ENCODE assay signal across 9 cellular contexts in genomic region chr21:33976082-33976979, GRCh38.
DNase-seq lines count a peak whose midpoint lies in the region; ATAC-seq, FAIRE-seq and TF ChIP-seq lines count a peak whose summit lies in the region.
"Had no signal": no experiment of that assay in that cellular context is flagged by ENCODE, and none has a peak within 500 bp of the region (broad histone marks: within the 10 kb centered on the region; RNA-seq: fewer than 3 reads in every experiment).

No MANE protein-coding gene starts in this region.

- H3K27me3 Mint-ChIP-seq in activated T-helper 17 cell treated with anti-CD3 and anti-CD28 coated beads, Interleukin-2, amount 50 U/mL, for 72 hours: no peaks in the 10 kb centered on the region

- POLR2A ChIA-PET in AG04450 (lab: Yijun Ruan, JAX): interaction anchor here (0.6 to 2.3 kb wide), 8 partner anchors 8 to 360 kb away, joined by 3 to 12 read pairs (median 3); partner anchors contain the start of genes MRPS6 and SLC5A3
- POLR2A ChIA-PET in HEK293T (lab: Yijun Ruan, JAX): interaction anchor here (1.0 to 1.4 kb wide), 2 partner anchors 14 to 97 kb away, joined by 3 to 4 read pairs; partner anchors contain the start of genes MRPS6 and SLC5A3

- H3K4me1 ChIP-seq in small intestine (ENCODE audit: control insufficient read depth in 2 of 2, insufficient read depth in 1 of 2, low read depth in 1 of 2, low read length in 1 of 2): peaks cover 0 to 4% of the 10 kb centered on the region in 2 donors
- H3K4me1 ChIP-seq: parathyroid adenoma had no signal

- H3K36me3 Mint-ChIP-seq in activated T-helper 17 cell treated with anti-CD3 and anti-CD28 coated beads, Interleukin-2, amount 50 U/mL, for 72 hours (ENCODE audit: low read depth): peaks cover 42% of the 10 kb centered on the region

- H3K9me3 Mint-ChIP-seq in activated T-helper 17 cell treated with anti-CD3 and anti-CD28 coated beads, Interleukin-2, amount 50 U/mL, for 72 hours: no peaks in the 10 kb centered on the region

- WGBS in small intestine, 3 donors: 31 to 68% (median 50%) methylated on average over 14 of the region's 14 CpGs

- no peak for TF ChIP-seq CTCF in AG04450 (IDR thresholded peaks at IDR 0.05; ENCODE audit: low read depth, low read length)

- H3K27me3 ChIP-seq in AG04450 (ENCODE audit: control insufficient read depth, insufficient read depth, low read length) (no peaks in the 10 kb centered on the region), small intestine (ENCODE audit: control insufficient read depth in 2 of 2, insufficient read depth in 2 of 2, low read length in 2 of 2) (no peaks in the 10 kb centered on the region)

- CTCF ChIA-PET in AG04450 (lab: Charles Lee): interaction anchor here (0.6 to 0.7 kb wide), 4 partner anchors 15 to 371 kb away, joined by 3 to 9 read pairs (median 3); no protein-coding TSS in a partner anchor
- CTCF ChIA-PET in HEK293T (lab: Yijun Ruan, JAX): interaction anchor here (0.6 kb wide), 1 partner anchor 553 kb away, joined by 7 read pairs; no protein-coding TSS in a partner anchor

- peak; percentile 66 for ATAC-seq in GM19023 (IDR thresholded peaks at IDR 0.05; ENCODE audit: unreplicated experiment)
- peak; percentile 47 for ATAC-seq in HG03066 (IDR thresholded peaks at IDR 0.05; ENCODE audit: low read depth, unreplicated experiment)
- ATAC-seq in activated T-helper 17 cell treated with anti-CD3 and anti-CD28 coated beads, Interleukin-2, amount 50 U/mL, for 72 hours (replicated peaks): peak; percentile 61

- FAIRE-seq in RCC 7860 (lab: Jason Lieb, UNC) (peak; percentile 95), small intestine (lab: Jason Lieb, UNC) (no peak)

- DNase-seq in AG04450 (ENCODE audit: low read depth, low spot score): peak; percentile 78
- peak; percentile 91 for DNase-seq in RCC 7860 (ENCODE audit: low spot score)
- peak; percentile 57 for DNase-seq in germinal center (ENCODE audit: low spot score)
- DNase-seq in small intestine: no peak
- DNase-seq in HEK293T (ENCODE audit: extremely low spot score): no peak

- peak overlapping the region; percentile 96 for H3K27ac ChIP-seq in AG04450 (ENCODE audit: low read depth, low read length)
- peak overlapping the region; percentile 30 to 69 for H3K27ac ChIP-seq in small intestine (ENCODE audit: low read depth in 1 of 2, low read length in 1 of 2)
- H3K27ac ChIP-seq: parathyroid adenoma had no signal

- H3K36me3 ChIP-seq in small intestine (ENCODE audit: control insufficient read depth in 2 of 2, insufficient read depth in 2 of 2, low read length in 2 of 2): no peaks in the 10 kb centered on the region

- H3K27ac Mint-ChIP-seq in activated T-helper 17 cell treated with anti-CD3 and anti-CD28 coated beads, Interleukin-2, amount 50 U/mL, for 72 hours: peak overlapping the region; percentile 99

- H3K4me3 Mint-ChIP-seq in activated T-helper 17 cell treated with anti-CD3 and anti-CD28 coated beads, Interleukin-2, amount 50 U/mL, for 72 hours: peak overlapping the region; percentile 81

- H3K4me1 Mint-ChIP-seq in activated T-helper 17 cell treated with anti-CD3 and anti-CD28 coated beads, Interleukin-2, amount 50 U/mL, for 72 hours: peaks cover 56% of the 10 kb centered on the region

- H3K9me3 ChIP-seq in AG04450 (ENCODE audit: control insufficient read depth, insufficient read depth, low read length) (no peaks in the 10 kb centered on the region), small intestine (ENCODE audit: control insufficient read depth, low read depth) (no peaks in the 10 kb centered on the region)

- H3K4me3 ChIP-seq in AG04450 (ENCODE audit: low read depth, low read length) (peak overlapping the region; percentile 21), small intestine (ENCODE audit: low read depth in 1 of 2, low read length in 2 of 2) (no peak overlapping the region)

TF ChIP-seq in HEK293T, 16 proteins besides CTCF, POLR2A, EP300 and RAD21:
- TF ChIP-seq NFRKB (IDR thresholded peaks at IDR 0.05) (no peak), FOXM1 (IDR thresholded peaks at IDR 0.05; ENCODE audit: borderline replicate concordance) (no peak), BHLHE40 (IDR thresholded peaks at IDR 0.05; ENCODE audit: borderline replicate concordance) (no peak), FOXK2 (IDR thresholded peaks at IDR 0.05) (no peak), FOXA1 (IDR thresholded peaks at IDR 0.05) (no peak), ZNF384 (IDR thresholded peaks at IDR 0.05) (no peak), SP1 (IDR thresholded peaks at IDR 0.05) (no peak), PKNOX1 (IDR thresholded peaks at IDR 0.05) (no peak)

Comparison
In these comparisons a context has a peak if more than half of its experiments do, and no peak if none do; other contexts are left out.
1. DNase-seq: peak in AG04450 (single experiment), RCC 7860 (single experiment) and germinal center (single experiment); none in small intestine (single experiment) and HEK293T (single experiment).
2. Peak in every context shown above with its lines, with median percentiles within 50 percentile points of each other: ATAC-seq.